ENCODE assay signal across 1 cellular context in genomic region chr16:3153077-3153368, GRCh38.
A peak's percentile ranks its signal among the peaks of the same experiment; 100 is the strongest.
TF ChIP-seq lines count a peak whose summit lies in the region.

No MANE protein-coding gene starts in this region.

TF ChIP-seq in K562, 482 proteins besides CTCF, POLR2A, EP300 and RAD21 (continues in another document):
- 0 out of 2 replicates have a peak, but pooled peaks have one; percentile 68 for TF ChIP-seq CREB5 (CRISPR knock-in tag; IDR thresholded peaks at IDR 0.05)
- TF ChIP-seq, protein P1, sequence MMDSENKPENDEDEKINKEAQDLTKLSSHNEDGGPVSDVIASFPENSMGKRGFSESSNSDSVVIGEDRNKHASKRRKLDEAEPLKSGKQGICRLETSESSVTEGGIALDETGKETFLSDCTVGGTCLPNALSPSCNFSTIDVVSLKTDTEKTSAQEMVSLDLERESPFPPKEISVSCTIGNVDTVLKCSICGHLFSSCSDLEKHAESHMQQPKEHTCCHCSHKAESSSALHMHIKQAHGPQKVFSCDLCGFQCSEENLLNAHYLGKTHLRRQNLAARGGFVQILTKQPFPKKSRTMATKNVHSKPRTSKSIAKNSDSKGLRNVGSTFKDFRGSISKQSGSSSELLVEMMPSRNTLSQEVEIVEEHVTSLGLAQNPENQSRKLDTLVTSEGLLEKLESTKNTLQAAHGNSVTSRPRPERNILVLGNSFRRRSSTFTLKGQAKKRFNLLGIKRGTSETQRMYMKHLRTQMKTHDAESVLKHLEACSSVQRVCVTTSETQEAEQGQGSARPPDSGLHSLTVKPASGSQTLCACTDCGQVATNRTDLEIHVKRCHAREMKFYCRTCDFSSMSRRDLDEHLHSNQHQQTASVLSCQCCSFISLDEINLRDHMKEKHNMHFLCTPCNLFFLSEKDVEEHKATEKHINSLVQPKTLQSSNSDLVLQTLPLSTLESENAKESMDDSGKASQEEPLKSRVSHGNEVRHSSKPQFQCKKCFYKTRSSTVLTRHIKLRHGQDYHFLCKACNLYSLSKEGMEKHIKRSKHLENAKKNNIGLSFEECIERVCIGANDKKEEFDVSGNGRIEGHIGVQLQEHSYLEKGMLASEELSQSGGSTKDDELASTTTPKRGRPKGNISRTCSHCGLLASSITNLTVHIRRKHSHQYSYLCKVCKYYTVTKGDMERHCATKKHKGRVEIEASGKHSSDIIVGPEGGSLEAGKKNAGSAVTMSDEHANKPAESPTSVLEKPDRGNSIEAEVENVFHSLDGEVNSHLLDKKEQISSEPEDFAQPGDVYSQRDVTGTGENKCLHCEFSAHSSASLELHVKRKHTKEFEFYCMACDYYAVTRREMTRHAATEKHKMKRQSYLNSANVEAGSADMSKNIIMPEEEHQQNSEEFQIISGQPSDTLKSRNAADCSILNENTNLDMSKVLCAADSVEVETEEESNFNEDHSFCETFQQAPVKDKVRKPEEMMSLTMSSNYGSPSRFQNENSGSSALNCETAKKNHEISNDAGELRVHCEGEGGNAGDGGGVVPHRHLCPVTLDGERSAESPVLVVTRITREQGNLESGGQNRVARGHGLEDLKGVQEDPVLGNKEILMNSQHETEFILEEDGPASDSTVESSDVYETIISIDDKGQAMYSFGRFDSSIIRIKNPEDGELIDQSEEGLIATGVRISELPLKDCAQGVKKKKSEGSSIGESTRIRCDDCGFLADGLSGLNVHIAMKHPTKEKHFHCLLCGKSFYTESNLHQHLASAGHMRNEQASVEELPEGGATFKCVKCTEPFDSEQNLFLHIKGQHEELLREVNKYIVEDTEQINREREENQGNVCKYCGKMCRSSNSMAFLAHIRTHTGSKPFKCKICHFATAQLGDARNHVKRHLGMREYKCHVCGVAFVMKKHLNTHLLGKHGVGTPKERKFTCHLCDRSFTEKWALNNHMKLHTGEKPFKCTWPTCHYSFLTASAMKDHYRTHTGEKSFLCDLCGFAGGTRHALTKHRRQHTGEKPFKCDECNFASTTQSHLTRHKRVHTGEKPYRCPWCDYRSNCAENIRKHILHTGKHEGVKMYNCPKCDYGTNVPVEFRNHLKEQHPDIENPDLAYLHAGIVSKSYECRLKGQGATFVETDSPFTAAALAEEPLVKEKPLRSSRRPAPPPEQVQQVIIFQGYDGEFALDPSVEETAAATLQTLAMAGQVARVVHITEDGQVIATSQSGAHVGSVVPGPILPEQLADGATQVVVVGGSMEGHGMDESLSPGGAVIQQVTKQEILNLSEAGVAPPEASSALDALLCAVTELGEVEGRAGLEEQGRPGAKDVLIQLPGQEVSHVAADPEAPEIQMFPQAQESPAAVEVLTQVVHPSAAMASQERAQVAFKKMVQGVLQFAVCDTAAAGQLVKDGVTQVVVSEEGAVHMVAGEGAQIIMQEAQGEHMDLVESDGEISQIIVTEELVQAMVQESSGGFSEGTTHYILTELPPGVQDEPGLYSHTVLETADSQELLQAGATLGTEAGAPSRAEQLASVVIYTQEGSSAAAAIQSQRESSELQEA (IDR thresholded peaks at IDR 0.05; ENCODE audit: low read depth), result no peak
- no peak for TF ChIP-seq EGR1 (conservative IDR thresholded peaks at IDR 0.05)
- no peak for TF ChIP-seq U2AF2 (optimal IDR thresholded peaks at IDR 0.05; ENCODE audit: low read depth, low read length)
- TF ChIP-seq HOXB6 (CRISPR knock-in tag; IDR thresholded peaks at IDR 0.05; ENCODE audit: borderline replicate concordance), result peak; percentile 85; the same call in 1 of the 2 replicates
- no peak for TF ChIP-seq JUNB (CRISPR knock-in tag; conservative IDR thresholded peaks at IDR 0.05)
- TF ChIP-seq GABPB2 (CRISPR knock-in tag; conservative IDR thresholded peaks at IDR 0.05), result peak; percentile 66; the same call in 1 of the 2 replicates
- TF ChIP-seq, protein P2, sequence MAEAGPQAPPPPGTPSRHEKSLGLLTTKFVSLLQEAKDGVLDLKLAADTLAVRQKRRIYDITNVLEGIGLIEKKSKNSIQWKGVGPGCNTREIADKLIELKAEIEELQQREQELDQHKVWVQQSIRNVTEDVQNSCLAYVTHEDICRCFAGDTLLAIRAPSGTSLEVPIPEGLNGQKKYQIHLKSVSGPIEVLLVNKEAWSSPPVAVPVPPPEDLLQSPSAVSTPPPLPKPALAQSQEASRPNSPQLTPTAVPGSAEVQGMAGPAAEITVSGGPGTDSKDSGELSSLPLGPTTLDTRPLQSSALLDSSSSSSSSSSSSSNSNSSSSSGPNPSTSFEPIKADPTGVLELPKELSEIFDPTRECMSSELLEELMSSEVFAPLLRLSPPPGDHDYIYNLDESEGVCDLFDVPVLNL (CRISPR knock-in tag; IDR thresholded peaks at IDR 0.05; ENCODE audit: low read depth), result no peak
- no peak for TF ChIP-seq MAFK (IDR thresholded peaks at IDR 0.05; ENCODE audit: low read length)
- peak; percentile 2 for TF ChIP-seq PRDM10 (IDR thresholded peaks at IDR 0.05; ENCODE audit: partially characterized antibody)
- no peak for TF ChIP-seq ZNF121 (CRISPR knock-in tag; conservative IDR thresholded peaks at IDR 0.05)
- no peak for TF ChIP-seq ZNF668 (CRISPR knock-in tag; IDR thresholded peaks at IDR 0.05)
- TF ChIP-seq TEAD1 (CRISPR knock-in tag; IDR thresholded peaks at IDR 0.05), result no peak
- TF ChIP-seq, protein P3, sequence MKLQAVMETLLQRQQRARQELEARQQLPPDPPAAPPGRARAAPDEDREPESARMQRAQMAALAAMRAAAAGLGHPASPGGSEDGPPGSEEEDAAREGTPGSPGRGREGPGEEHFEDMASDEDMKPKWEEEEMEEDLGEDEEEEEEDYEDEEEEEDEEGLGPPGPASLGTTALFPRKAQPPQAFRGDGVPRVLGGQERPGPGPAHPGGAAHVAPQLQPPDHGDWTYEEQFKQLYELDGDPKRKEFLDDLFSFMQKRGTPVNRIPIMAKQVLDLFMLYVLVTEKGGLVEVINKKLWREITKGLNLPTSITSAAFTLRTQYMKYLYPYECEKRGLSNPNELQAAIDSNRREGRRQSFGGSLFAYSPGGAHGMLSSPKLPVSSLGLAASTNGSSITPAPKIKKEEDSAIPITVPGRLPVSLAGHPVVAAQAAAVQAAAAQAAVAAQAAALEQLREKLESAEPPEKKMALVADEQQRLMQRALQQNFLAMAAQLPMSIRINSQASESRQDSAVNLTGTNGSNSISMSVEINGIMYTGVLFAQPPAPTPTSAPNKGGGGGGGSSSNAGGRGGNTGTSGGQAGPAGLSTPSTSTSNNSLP (IDR thresholded peaks at IDR 0.05; ENCODE audit: borderline replicate concordance, low read depth, low read length), result no peak
- no peak for TF ChIP-seq ZNF263 (CRISPR knock-in tag; IDR thresholded peaks at IDR 0.05; ENCODE audit: borderline replicate concordance)
- TF ChIP-seq CREBBP (IDR thresholded peaks at IDR 0.05; ENCODE audit: low read depth, low read length), result no peak
- TF ChIP-seq IRF1 (CRISPR knock-in tag; IDR thresholded peaks at IDR 0.05; ENCODE audit: borderline replicate concordance), result no peak
- TF ChIP-seq ZNF197 (CRISPR knock-in tag; IDR thresholded peaks at IDR 0.05; ENCODE audit: low read depth), result 0 out of 2 replicates have a peak, but pooled peaks have one; percentile 16
- TF ChIP-seq MYNN (IDR thresholded peaks at IDR 0.05), result no peak
- no peak for TF ChIP-seq MYNN (CRISPR knock-in tag; IDR thresholded peaks at IDR 0.05)
- 0 out of 2 replicates have a peak, but pooled peaks have one; percentile 51 for TF ChIP-seq ILF3 (IDR thresholded peaks at IDR 0.05; ENCODE audit: borderline replicate concordance)
- 0 out of 4 replicates have a peak, but pooled peaks of 1 of the 2 experiments have one; percentile 7 for TF ChIP-seq ARNT (IDR thresholded peaks at IDR 0.05)
- 0 out of 2 replicates have a peak, but pooled peaks have one; percentile 7 for TF ChIP-seq ELF2 (CRISPR knock-in tag; IDR thresholded peaks at IDR 0.05)
- TF ChIP-seq GATAD2B (IDR thresholded peaks at IDR 0.05; ENCODE audit: borderline replicate concordance), result 0 out of 2 replicates have a peak, but pooled peaks have one; percentile 38
- no peak for TF ChIP-seq TCFL5 (CRISPR knock-in tag; conservative IDR thresholded peaks at IDR 0.05)
- TF ChIP-seq GATAD2A (IDR thresholded peaks at IDR 0.05), result no peak
- TF ChIP-seq, protein P4, sequence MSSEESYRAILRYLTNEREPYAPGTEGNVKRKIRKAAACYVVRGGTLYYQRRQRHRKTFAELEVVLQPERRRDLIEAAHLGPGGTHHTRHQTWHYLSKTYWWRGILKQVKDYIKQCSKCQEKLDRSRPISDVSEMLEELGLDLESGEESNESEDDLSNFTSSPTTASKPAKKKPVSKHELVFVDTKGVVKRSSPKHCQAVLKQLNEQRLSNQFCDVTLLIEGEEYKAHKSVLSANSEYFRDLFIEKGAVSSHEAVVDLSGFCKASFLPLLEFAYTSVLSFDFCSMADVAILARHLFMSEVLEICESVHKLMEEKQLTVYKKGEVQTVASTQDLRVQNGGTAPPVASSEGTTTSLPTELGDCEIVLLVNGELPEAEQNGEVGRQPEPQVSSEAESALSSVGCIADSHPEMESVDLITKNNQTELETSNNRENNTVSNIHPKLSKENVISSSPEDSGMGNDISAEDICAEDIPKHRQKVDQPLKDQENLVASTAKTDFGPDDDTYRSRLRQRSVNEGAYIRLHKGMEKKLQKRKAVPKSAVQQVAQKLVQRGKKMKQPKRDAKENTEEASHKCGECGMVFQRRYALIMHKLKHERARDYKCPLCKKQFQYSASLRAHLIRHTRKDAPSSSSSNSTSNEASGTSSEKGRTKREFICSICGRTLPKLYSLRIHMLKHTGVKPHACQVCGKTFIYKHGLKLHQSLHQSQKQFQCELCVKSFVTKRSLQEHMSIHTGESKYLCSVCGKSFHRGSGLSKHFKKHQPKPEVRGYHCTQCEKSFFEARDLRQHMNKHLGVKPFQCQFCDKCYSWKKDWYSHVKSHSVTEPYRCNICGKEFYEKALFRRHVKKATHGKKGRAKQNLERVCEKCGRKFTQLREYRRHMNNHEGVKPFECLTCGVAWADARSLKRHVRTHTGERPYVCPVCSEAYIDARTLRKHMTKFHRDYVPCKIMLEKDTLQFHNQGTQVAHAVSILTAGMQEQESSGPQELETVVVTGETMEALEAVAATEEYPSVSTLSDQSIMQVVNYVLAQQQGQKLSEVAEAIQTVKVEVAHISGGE (CRISPR knock-in tag; IDR thresholded peaks at IDR 0.05), result no peak
- TF ChIP-seq ZNF584 (CRISPR knock-in tag; IDR thresholded peaks at IDR 0.05; ENCODE audit: low read depth), result peak; percentile 74; the same call in 1 of the 2 replicates
- TF ChIP-seq SAFB2 (IDR thresholded peaks at IDR 0.05; ENCODE audit: borderline replicate concordance, low read depth, low read length, severe bottlenecking), result no peak
- TF ChIP-seq RFX7 (CRISPR knock-in tag; IDR thresholded peaks at IDR 0.05), result peak; percentile 75; the same call in 1 of the 2 replicates
- TF ChIP-seq HEY1 (CRISPR knock-in tag; IDR thresholded peaks at IDR 0.05; ENCODE audit: borderline replicate concordance), result peak; percentile 85; the same call in 1 of the 2 replicates
- TF ChIP-seq, protein P5, sequence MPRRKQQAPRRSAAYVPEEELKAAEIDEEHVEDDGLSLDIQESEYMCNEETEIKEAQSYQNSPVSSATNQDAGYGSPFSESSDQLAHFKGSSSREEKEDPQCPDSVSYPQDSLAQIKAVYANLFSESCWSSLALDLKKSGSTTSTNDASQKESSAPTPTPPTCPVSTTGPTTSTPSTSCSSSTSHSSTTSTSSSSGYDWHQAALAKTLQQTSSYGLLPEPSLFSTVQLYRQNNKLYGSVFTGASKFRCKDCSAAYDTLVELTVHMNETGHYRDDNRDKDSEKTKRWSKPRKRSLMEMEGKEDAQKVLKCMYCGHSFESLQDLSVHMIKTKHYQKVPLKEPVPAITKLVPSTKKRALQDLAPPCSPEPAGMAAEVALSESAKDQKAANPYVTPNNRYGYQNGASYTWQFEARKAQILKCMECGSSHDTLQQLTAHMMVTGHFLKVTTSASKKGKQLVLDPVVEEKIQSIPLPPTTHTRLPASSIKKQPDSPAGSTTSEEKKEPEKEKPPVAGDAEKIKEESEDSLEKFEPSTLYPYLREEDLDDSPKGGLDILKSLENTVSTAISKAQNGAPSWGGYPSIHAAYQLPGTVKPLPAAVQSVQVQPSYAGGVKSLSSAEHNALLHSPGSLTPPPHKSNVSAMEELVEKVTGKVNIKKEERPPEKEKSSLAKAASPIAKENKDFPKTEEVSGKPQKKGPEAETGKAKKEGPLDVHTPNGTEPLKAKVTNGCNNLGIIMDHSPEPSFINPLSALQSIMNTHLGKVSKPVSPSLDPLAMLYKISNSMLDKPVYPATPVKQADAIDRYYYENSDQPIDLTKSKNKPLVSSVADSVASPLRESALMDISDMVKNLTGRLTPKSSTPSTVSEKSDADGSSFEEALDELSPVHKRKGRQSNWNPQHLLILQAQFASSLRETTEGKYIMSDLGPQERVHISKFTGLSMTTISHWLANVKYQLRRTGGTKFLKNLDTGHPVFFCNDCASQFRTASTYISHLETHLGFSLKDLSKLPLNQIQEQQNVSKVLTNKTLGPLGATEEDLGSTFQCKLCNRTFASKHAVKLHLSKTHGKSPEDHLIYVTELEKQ (CRISPR knock-in tag; IDR thresholded peaks at IDR 0.05), result no peak
